ENCODE assay signal across 15 cellular contexts in the genomic region with DNA sequence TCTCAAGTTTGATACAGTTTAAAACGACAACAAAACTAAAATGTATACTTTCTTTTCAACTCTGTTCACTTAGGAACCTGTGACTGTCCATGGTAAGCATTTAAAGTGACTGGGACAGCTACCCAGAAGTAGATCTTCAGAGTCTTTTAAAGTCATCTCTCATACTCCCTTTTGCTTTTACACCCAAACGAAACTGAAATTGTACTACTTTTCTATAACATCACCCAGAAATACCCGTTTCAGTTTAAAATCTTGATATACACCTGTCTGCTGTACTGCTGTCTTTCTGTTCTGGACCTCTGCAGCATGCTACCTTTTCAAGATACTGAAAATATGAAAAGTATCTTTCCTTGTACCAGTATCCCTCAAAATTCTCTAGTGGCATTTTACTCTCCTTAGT.
DNase-seq lines count a peak whose midpoint lies in the region; ATAC-seq and TF ChIP-seq lines count a peak whose summit lies in the region.
"Had no signal": no experiment of that assay in that cellular context is flagged by ENCODE, and none has a peak within 500 bp of the region (broad histone marks: within the 10 kb centered on the region; RNA-seq: fewer than 3 reads in every experiment).

No MANE protein-coding gene starts in this region.

- H3K79me2 ChIP-seq in MM.1S (ENCODE audit: low read length) = no peaks in the 10 kb centered on the region

- H3K9me2 ChIP-seq in MM.1S (replicated peaks; ENCODE audit: insufficient read depth, low read length) = no peaks in the 10 kb centered on the region

- DNase-seq in MM.1S (peak; percentile 87), mucosa of gallbladder (ENCODE audit: low spot score) (no peak), lower lobe of right lung (no peak), right atrium auricular region (ENCODE audit: low spot score) (no peak)
- DNase-seq: activated CD4-positive, alpha-beta T cell treated with anti-CD3 and anti-CD28 coated beads, Interleukin-2, amount 50 U/mL, for 4 hours; effector CD8-positive, alpha-beta T cell; IMR-90; NCI-H1092; posterior cingulate gyrus had no signal

- H4K20me1 ChIP-seq in MM.1S (ENCODE audit: insufficient read depth, low read length) = no peaks in the 10 kb centered on the region

- intact Hi-C loops in lower lobe of right lung (cut with DNase I) = no loop called here

- H3K4me3 ChIP-seq in MM.1S (ENCODE audit: low read length) (peak overlapping the region; percentile 56), lower lobe of right lung (no peak overlapping the region), right atrium auricular region (no peak overlapping the region)
- H3K4me3 ChIP-seq: SJSA1 had no signal

- no peaks in the 10 kb centered on the region for H3K27me3 ChIP-seq in MM.1S (replicated peaks; ENCODE audit: insufficient read depth, low read length)
- no peaks in the 10 kb centered on the region for H3K27me3 ChIP-seq in lower lobe of right lung (ENCODE audit: low read depth)
- no peaks in the 10 kb centered on the region for H3K27me3 ChIP-seq in right atrium auricular region

- peak; percentile 53 for ATAC-seq in GM18858 (IDR thresholded peaks at IDR 0.05; ENCODE audit: unreplicated experiment)
- peak; percentile 81 for ATAC-seq in GM21515 (IDR thresholded peaks at IDR 0.05; ENCODE audit: unreplicated experiment)
- peak; percentile 64 for ATAC-seq in HG02973 (IDR thresholded peaks at IDR 0.05; ENCODE audit: unreplicated experiment)
- no peak for ATAC-seq in lower lobe of right lung
- ATAC-seq in esophagus mucosa = no peak
- ATAC-seq: left lobe of liver had no signal

- H3K36me3 ChIP-seq in MM.1S (replicated peaks; ENCODE audit: insufficient read depth, low read length) (no peaks in the 10 kb centered on the region), lower lobe of right lung (no peaks in the 10 kb centered on the region), right atrium auricular region (no peaks in the 10 kb centered on the region)
- H3K36me3 ChIP-seq: SJSA1 had no signal

- H3K27ac ChIP-seq in MM.1S (ENCODE audit: low read length) = peak overlapping the region; percentile 81
- no peak overlapping the region for H3K27ac ChIP-seq in lower lobe of right lung
- H3K27ac ChIP-seq in right atrium auricular region = no peak overlapping the region
- H3K27ac ChIP-seq: SJSA1 had no signal

- peak overlapping the region; percentile 29 for H2AFZ ChIP-seq in MM.1S (ENCODE audit: low read length)

- H3K9ac ChIP-seq in MM.1S (ENCODE audit: low read length) = peak overlapping the region; percentile 52; the same call in 1 of the 2 replicates

- H3K9me3 ChIP-seq in MM.1S (replicated peaks; ENCODE audit: insufficient read depth, low read length) = no peaks in the 10 kb centered on the region
- no peaks in the 10 kb centered on the region for H3K9me3 ChIP-seq in lower lobe of right lung
- H3K9me3 ChIP-seq in right atrium auricular region = no peaks in the 10 kb centered on the region
- H3K9me3 ChIP-seq: SJSA1 had no signal

- H3K4me1 ChIP-seq in MM.1S (ENCODE audit: low read length) (peaks cover 19% of the 10 kb centered on the region), lower lobe of right lung (no peaks in the 10 kb centered on the region), right atrium auricular region (no peaks in the 10 kb centered on the region)
- H3K4me1 ChIP-seq: SJSA1 had no signal

- H3F3A ChIP-seq in MM.1S (ENCODE audit: insufficient read depth, low read length) = peaks cover 23% of the 10 kb centered on the region

- no peak for TF ChIP-seq CTCF in MM.1S (IDR thresholded peaks at IDR 0.05; ENCODE audit: low read length)
- no peak for TF ChIP-seq CTCF in lower lobe of right lung (IDR thresholded peaks at IDR 0.05)
- TF ChIP-seq CTCF in right atrium auricular region (IDR thresholded peaks at IDR 0.05) = no peak

- peak overlapping the region; percentile 85 for H3K4me2 ChIP-seq in MM.1S (ENCODE audit: low read depth, low read length)

Comparison
In these comparisons a context has a peak if more than half of its experiments do, and no peak if none do; other contexts are left out.
1. ATAC-seq: peak in GM18858 (single experiment), GM21515 (single experiment) and HG02973 (single experiment); none in lower lobe of right lung (0 of 2) and esophagus mucosa (single experiment).